Comparison of ENCODE assay signal across 8 cellular contexts in genomic region chr2:172931256-172931894, GRCh38.
DNase-seq lines count a peak whose midpoint lies in the region; ATAC-seq lines count a peak whose summit lies in the region.

No MANE protein-coding gene starts in this region.

- H3K27me3 ChIP-seq in ectodermal cell (ENCODE audit: control insufficient read depth, insufficient read depth, low read length, poor library complexity, severe bottlenecking), result no peaks in the 10 kb centered on the region
- H3K27me3 ChIP-seq in neuron (ENCODE audit: insufficient read depth, low read length), result no peaks in the 10 kb centered on the region

- ATAC-seq in GM21786 (IDR thresholded peaks at IDR 0.05; ENCODE audit: unreplicated experiment) (no peak), HG03135 (IDR thresholded peaks at IDR 0.05; ENCODE audit: unreplicated experiment) (no peak), HG03196 (IDR thresholded peaks at IDR 0.05; ENCODE audit: unreplicated experiment) (no peak)

- H3K4me3 ChIP-seq in ectodermal cell (ENCODE audit: insufficient read depth, low read depth, low read length) (no peak overlapping the region), neuron (ENCODE audit: low read length) (peak overlapping the region; percentile 3)

- whole genome bisulfite sequencing in ectodermal cell, 2 experiments, result 60 to 64% methylated on average over 6 to 7 of the region's 7 CpGs

- H3K9me3 ChIP-seq in ectodermal cell (ENCODE audit: control insufficient read depth, low read length) (no peaks in the 10 kb centered on the region), neuron (ENCODE audit: low read length) (no peaks in the 10 kb centered on the region)

- no peaks in the 10 kb centered on the region for H3K36me3 ChIP-seq in ectodermal cell (ENCODE audit: control insufficient read depth, insufficient read depth, low read length)
- no peaks in the 10 kb centered on the region for H3K36me3 ChIP-seq in neuron (ENCODE audit: insufficient read depth, low read length)

- peak overlapping the region; percentile 60 for H3K27ac ChIP-seq in ectodermal cell (ENCODE audit: insufficient read depth, low read depth, low read length, poor library complexity, severe bottlenecking)

- DNase-seq in DMS79 treated with DMSO at 0.1 percent for 48 hours (lab: John Stamatoyannopoulos, UW), result peak; percentile 79
- peak; percentile 76 for DNase-seq in NCI-H69 (lab: John Stamatoyannopoulos, UW)
- no peak for DNase-seq in T-helper 9 cell

- H3K4me1 ChIP-seq in ectodermal cell (ENCODE audit: control insufficient read depth, insufficient read depth, low read length) (peaks cover 16% of the 10 kb centered on the region), neuron (ENCODE audit: insufficient read depth, low read length) (peaks cover 20% of the 10 kb centered on the region)

- H2AFZ ChIP-seq in neuron (ENCODE audit: low read depth, low read length), result peak overlapping the region; percentile 63
